In the genomic region with DNA sequence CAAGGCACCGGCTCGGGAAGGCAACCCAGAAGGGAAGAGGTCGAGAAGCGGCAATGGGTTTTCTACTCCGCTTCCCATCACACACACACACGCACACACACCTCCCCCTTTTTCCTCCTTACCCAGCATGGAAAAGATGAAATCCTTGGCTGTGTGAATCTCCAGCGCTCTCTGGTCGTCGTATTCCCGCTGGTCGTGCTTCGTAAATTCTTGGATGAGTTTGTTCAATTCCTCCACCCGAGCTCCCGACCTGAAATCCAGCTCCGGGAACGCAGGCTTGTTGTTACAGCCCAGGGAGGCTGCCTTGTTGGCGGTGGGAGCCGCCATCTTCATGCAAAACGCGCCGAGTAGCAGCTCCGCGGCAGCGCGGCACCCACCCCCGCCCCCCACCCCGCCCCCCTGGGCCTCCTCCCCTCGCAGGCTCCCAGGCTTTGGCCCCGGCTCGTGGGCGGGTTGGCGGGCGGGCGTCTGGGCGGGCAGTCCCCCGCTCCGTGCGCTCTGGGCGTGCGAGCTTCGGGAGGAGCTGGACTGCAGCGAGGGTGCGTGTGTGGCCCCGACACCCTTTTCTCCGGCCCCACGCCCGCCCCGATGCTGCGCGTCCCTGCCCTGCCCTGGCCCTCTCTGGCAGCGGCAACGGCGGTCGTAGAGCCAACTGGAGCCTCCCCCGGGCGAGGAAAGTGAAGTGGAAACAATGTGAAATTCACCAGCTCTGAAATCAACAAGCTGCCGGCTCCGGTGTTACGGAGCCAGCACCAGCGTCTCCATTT, we compare ENCODE assay signal across 8 cellular contexts. TPM values are rescaled to one million over a fixed set of nuclear protein-coding genes. Genes with fewer than 3 reads are reported as not detected.
DNase-seq lines count a peak whose midpoint lies in the region; ATAC-seq and TF ChIP-seq lines count a peak whose summit lies in the region.

A gene with protein sequence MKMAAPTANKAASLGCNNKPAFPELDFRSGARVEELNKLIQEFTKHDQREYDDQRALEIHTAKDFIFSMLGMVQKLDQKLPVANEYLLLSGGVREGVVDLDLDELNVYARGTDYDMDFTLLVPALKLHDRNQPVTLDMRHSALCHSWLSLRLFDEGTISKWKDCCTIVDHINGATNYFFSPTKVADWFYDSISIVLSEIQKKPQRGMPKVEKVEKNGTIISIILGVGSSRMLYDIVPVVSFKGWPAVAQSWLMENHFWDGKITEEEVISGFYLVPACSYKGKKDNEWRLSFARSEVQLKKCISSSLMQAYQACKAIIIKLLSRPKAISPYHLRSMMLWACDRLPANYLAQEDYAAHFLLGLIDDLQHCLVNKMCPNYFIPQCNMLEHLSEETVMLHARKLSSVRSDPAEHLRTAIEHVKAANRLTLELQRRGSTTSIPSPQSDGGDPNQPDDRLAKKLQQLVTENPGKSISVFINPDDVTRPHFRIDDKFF (minus strand): TSS at position 349 of the 767 bp plus-strand sequence. CDS start 16 bp downstream, at position 333.

- no peaks in the 10 kb centered on the region for H4K20me1 ChIP-seq in MM.1S (ENCODE audit: insufficient read depth, low read length)

- peak within 1 kb of the TSS; percentile 94 for H2AFZ ChIP-seq in MM.1S (ENCODE audit: low read length)

- H3K9ac ChIP-seq in MM.1S (ENCODE audit: low read length) = peak within 1 kb of the TSS; percentile 75

- H3K9me3 Mint-ChIP-seq in osteocyte (ENCODE audit: unreplicated experiment) = no peaks in the 10 kb centered on the region

- intact Hi-C loops in adrenal gland (cut with DNase I) (loop anchor here (5.0 to 10.0 kb wide), 2 partner anchors 83 to 100 kb away; no protein-coding TSS in a partner anchor), Right ventricle myocardium inferior (cut with DNase I) (loop anchor here (2.0 to 5.0 kb wide), 3 partner anchors 80 to 123 kb away; no protein-coding TSS in a partner anchor), upper lobe of right lung (cut with DNase I) (no loop called here)

- peaks cover 5% of the 10 kb centered on the region; the same call in 1 of the 2 replicates for H3F3A ChIP-seq in MM.1S (ENCODE audit: insufficient read depth, low read length)

- TF ChIP-seq POLR2A in adrenal gland (IDR thresholded peaks at IDR 0.05) = peak; percentile 64 to 82

- peaks cover 20% of the 10 kb centered on the region for H3K4me1 Mint-ChIP-seq in osteocyte (ENCODE audit: unreplicated experiment)

- peak within 1 kb of the TSS; percentile 67 for H3K27ac ChIP-seq in MM.1S (ENCODE audit: low read length)
- H3K27ac ChIP-seq in adrenal gland = peak within 1 kb of the TSS; percentile 41 to 93 (median 90)
- H3K27ac ChIP-seq in upper lobe of right lung = peak within 1 kb of the TSS; percentile 87

- no peak for TF ChIP-seq CTCF in GM12864 (IDR thresholded peaks at IDR 0.05; ENCODE audit: low read depth, low read length, missing control alignments)
- TF ChIP-seq CTCF in MM.1S (IDR thresholded peaks at IDR 0.05; ENCODE audit: low read length) = no peak
- peak in 2 of 6 experiments; percentile 33 to 35 for TF ChIP-seq CTCF in adrenal gland (IDR thresholded peaks at IDR 0.05)
- no peak for TF ChIP-seq CTCF in osteocyte (IDR thresholded peaks at IDR 0.05)
- TF ChIP-seq CTCF in upper lobe of right lung (IDR thresholded peaks at IDR 0.05) = no peak

- H3K4me3 ChIP-seq in GM12864 (ENCODE audit: low read depth, low read length) (peak within 1 kb of the TSS; percentile 83), MM.1S (ENCODE audit: low read length) (peak within 1 kb of the TSS; percentile 93), adrenal gland (peak within 1 kb of the TSS in 3 of 4 donors; percentile 54 to 91 (median 75)), upper lobe of right lung (peak within 1 kb of the TSS; percentile 77)

- no peaks in the 10 kb centered on the region for H3K27me3 ChIP-seq in MM.1S (replicated peaks; ENCODE audit: insufficient read depth, low read length)
- no peaks in the 10 kb centered on the region for H3K27me3 ChIP-seq in adrenal gland
- H3K27me3 ChIP-seq in upper lobe of right lung = no peaks in the 10 kb centered on the region

- H3K27ac Mint-ChIP-seq in osteocyte (ENCODE audit: unreplicated experiment) = peak within 1 kb of the TSS; percentile 98

- no peaks in the 10 kb centered on the region for H3K36me3 Mint-ChIP-seq in osteocyte (ENCODE audit: unreplicated experiment)

- H3K9me2 ChIP-seq in MM.1S (replicated peaks; ENCODE audit: insufficient read depth, low read length) = no peaks in the 10 kb centered on the region

- H3K9me3 ChIP-seq in MM.1S (replicated peaks; ENCODE audit: insufficient read depth, low read length) (no peaks in the 10 kb centered on the region), adrenal gland (replicated peaks in 1 of 3) (no peaks in the 10 kb centered on the region), upper lobe of right lung (no peaks in the 10 kb centered on the region)

- DNase-seq in GM12864 (ENCODE audit: low read depth) (no peak), HCEC 1CT (peak; percentile 83), MM.1S (peak; percentile 85), adrenal gland (peak; percentile 73 to 83 (median 75)), Right ventricle myocardium inferior (ENCODE audit: missing footprints) (peak; percentile 88), osteocyte (ENCODE audit: extremely low spot score, unreplicated experiment) (peak; percentile 91), upper lobe of right lung (peak; percentile 88)

- H3K36me3 ChIP-seq in MM.1S (replicated peaks; ENCODE audit: insufficient read depth, low read length) = no peaks in the 10 kb centered on the region
- H3K36me3 ChIP-seq in adrenal gland (replicated peaks in 1 of 2) = no peaks in the 10 kb centered on the region
- H3K36me3 ChIP-seq in upper lobe of right lung = no peaks in the 10 kb centered on the region

- ATAC-seq in SK-N-SH treated with all-trans-retinoic acid at 6 μM for 48 hours = peak; percentile 88
- ATAC-seq in Right ventricle myocardium inferior = peak; percentile 94
- ATAC-seq in upper lobe of right lung = peak; percentile 91

- H3K4me1 ChIP-seq in MM.1S (ENCODE audit: low read length) (peaks cover 5% of the 10 kb centered on the region; the same call in 1 of the 2 replicates), adrenal gland (replicated peaks in 1 of 2) (peaks cover 0 to 20% of the 10 kb centered on the region in 2 donors), upper lobe of right lung (peaks cover 11% of the 10 kb centered on the region)

- H3K27me3 Mint-ChIP-seq in osteocyte (ENCODE audit: unreplicated experiment) = no peaks in the 10 kb centered on the region

- 0 to 1% (median 1%) methylated on average over 20 to 60 of the region's 60 CpGs for WGBS in adrenal gland, 4 donors

- peaks cover 15% of the 10 kb centered on the region for H3K79me2 ChIP-seq in MM.1S (ENCODE audit: low read length)

- H3K4me2 ChIP-seq in MM.1S (ENCODE audit: low read depth, low read length) = peak within 1 kb of the TSS; percentile 77

- peak within 1 kb of the TSS; percentile 99 for H3K4me3 Mint-ChIP-seq in osteocyte (ENCODE audit: unreplicated experiment)

TF ChIP-seq in SK-N-SH treated with all-trans-retinoic acid at 6 μM for 48 hours, 23 proteins besides CTCF, POLR2A, EP300 and RAD21:
- TF ChIP-seq OSR1 (CRISPR knock-in tag; IDR thresholded peaks at IDR 0.05) = no peak
- TF ChIP-seq, protein P1, sequence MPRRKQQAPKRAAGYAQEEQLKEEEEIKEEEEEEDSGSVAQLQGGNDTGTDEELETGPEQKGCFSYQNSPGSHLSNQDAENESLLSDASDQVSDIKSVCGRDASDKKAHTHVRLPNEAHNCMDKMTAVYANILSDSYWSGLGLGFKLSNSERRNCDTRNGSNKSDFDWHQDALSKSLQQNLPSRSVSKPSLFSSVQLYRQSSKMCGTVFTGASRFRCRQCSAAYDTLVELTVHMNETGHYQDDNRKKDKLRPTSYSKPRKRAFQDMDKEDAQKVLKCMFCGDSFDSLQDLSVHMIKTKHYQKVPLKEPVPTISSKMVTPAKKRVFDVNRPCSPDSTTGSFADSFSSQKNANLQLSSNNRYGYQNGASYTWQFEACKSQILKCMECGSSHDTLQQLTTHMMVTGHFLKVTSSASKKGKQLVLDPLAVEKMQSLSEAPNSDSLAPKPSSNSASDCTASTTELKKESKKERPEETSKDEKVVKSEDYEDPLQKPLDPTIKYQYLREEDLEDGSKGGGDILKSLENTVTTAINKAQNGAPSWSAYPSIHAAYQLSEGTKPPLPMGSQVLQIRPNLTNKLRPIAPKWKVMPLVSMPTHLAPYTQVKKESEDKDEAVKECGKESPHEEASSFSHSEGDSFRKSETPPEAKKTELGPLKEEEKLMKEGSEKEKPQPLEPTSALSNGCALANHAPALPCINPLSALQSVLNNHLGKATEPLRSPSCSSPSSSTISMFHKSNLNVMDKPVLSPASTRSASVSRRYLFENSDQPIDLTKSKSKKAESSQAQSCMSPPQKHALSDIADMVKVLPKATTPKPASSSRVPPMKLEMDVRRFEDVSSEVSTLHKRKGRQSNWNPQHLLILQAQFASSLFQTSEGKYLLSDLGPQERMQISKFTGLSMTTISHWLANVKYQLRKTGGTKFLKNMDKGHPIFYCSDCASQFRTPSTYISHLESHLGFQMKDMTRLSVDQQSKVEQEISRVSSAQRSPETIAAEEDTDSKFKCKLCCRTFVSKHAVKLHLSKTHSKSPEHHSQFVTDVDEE (CRISPR knock-in tag; IDR thresholded peaks at IDR 0.05) = 0 out of 2 replicates have a peak, but pooled peaks have one; percentile 40
- TF ChIP-seq, protein P2, sequence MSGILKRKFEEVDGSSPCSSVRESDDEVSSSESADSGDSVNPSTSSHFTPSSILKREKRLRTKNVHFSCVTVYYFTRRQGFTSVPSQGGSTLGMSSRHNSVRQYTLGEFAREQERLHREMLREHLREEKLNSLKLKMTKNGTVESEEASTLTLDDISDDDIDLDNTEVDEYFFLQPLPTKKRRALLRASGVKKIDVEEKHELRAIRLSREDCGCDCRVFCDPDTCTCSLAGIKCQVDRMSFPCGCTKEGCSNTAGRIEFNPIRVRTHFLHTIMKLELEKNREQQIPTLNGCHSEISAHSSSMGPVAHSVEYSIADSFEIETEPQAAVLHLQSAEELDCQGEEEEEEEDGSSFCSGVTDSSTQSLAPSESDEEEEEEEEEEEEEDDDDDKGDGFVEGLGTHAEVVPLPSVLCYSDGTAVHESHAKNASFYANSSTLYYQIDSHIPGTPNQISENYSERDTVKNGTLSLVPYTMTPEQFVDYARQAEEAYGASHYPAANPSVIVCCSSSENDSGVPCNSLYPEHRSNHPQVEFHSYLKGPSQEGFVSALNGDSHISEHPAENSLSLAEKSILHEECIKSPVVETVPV (CRISPR knock-in tag; IDR thresholded peaks at IDR 0.05) = no peak

RNA-seq across cellular contexts. Expression of the gene that starts here (rescaled TPM):
- total RNA-seq in adrenal gland (10 to 100 TPM in 1 of 8 donors, 1 to 10 TPM in 7; 1.9 to 16.8 (median 5.8) TPM), Right ventricle myocardium inferior (2.1 TPM), osteocyte (5.3 and 5.5 TPM in 2 replicates), upper lobe of right lung (8.0 TPM)
- 1 to 10 TPM; 1.4 to 6.5 (median 4.0) TPM for polyA plus RNA-seq in adrenal gland
